ENCODE assay signal across 10 cellular contexts in the genomic region with DNA sequence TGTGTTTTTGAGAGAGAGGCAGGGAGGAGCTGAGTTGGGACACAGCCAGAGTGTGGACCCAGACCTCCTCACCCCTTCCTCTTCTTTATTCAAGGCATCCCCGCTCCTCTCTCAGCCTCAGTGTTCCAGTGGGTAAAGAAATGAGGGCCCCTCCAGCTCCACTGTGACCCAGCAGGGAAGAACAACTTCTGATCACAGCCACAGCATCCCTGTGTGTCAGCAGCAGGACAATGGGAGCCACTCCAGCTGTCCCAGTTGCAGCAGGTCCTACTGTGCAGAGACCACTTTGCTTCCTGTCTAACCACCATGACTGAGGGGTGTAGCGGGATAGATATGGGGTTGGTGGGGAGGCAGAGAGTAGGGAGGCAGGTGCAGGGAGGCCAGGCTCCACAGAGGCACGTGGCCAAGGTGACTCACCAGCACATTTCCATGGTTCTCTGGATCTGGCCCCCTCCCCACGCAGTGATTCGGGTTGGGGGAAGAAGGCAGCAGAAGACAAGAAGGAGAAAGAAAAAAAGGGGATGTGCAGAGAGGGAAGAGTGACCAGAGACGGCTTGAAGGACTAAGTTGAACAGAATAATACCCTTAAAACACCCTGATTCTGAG. TPM values are rescaled to one million over a fixed set of nuclear protein-coding genes. Genes with fewer than 3 reads are reported as not detected.
DNase-seq lines count a peak whose midpoint lies in the region; ATAC-seq, FAIRE-seq and TF ChIP-seq lines count a peak whose summit lies in the region.
"Had no signal": no experiment of that assay in that cellular context is flagged by ENCODE, and none has a peak within 500 bp of the region (broad histone marks: within the 10 kb centered on the region; RNA-seq: fewer than 3 reads in every experiment).

No MANE protein-coding gene starts in this region.

- peak overlapping the region; percentile 67 for H3K9ac ChIP-seq in GM12878 (ENCODE audit: control insufficient read depth, insufficient read depth, low read length)

- peak; percentile 15 for ATAC-seq in GM21576 (IDR thresholded peaks at IDR 0.05; ENCODE audit: unreplicated experiment)
- ATAC-seq in T-helper 17 cell, result peak; percentile 46
- ATAC-seq in GM12878, result peak; percentile 20

- intact Hi-C loops in GM12878 (cut with micrococcal nuclease; ENCODE audit: unreplicated experiment), result loop anchor here (2.0 kb wide), 1 partner anchor 16 kb away; no protein-coding TSS in a partner anchor

- no peaks in the 10 kb centered on the region for H4K20me1 ChIP-seq in GM12878 (ENCODE audit: control insufficient read depth, insufficient read depth)

- in situ Hi-C loops in GM12878 (cut with MboI), result no loop called here
- in situ Hi-C loops in GM13977 (cut with MboI; ENCODE audit: low pct_unique_long_range_greater_than_20kb, low sequenced_read_pairs, unreplicated experiment), result no loop called here

- H3K4me1 Mint-ChIP-seq in T-helper 17 cell, result peaks cover 65% of the 10 kb centered on the region

- H3K36me3 ChIP-seq in GM12878 (ENCODE audit: control insufficient read depth in 2 of 2, insufficient read depth in 2 of 2, low read length in 1 of 2), result peaks cover 15 to 17% of the 10 kb centered on the region in 2 experiments; a peak in 3 of 4 replicates
- H3K36me3 ChIP-seq: esophagus muscularis mucosa had no signal

- CTCF ChIA-PET in GM12878 (lab: Yijun Ruan, JAX), result interaction anchor here (1.2 to 4.9 kb wide), 9 partner anchors 10 to 155 kb away, joined by 3 to 35 read pairs (median 8); partner anchors contain the start of gene PIK3R6

- TF ChIP-seq POLR2A in GM12878 (IDR thresholded peaks at IDR 0.05; ENCODE audit: low read depth, low read length), result no peak

- H3K4me1 ChIP-seq in GM12878 (ENCODE audit: control insufficient read depth, insufficient read depth, low read length), result peaks cover 42% of the 10 kb centered on the region

- peak overlapping the region; percentile 92 for H3K4me3 Mint-ChIP-seq in T-helper 17 cell

- 0 out of 2 replicates have a peak overlapping the region, but pooled peaks have one; percentile 15 for H3K4me3 ChIP-seq in GM12878
- H3K4me3 ChIP-seq: esophagus muscularis mucosa had no signal

- H3K27me3 Mint-ChIP-seq in T-helper 17 cell, result no peaks in the 10 kb centered on the region

- no peak for DNase-seq in T-helper 17 cell
- DNase-seq in GM12878 (ENCODE audit: low read depth, low spot score), result no peak
- peak; percentile 42 for DNase-seq in stimulated activated naive CD4-positive, alpha-beta T cell treated with Interleukin-2 at 50 U/mL for 16 hours (lab: John Stamatoyannopoulos, UW)
- DNase-seq in GM13977 (ENCODE audit: low spot score), result no peak
- DNase-seq in NCI-H2029 (lab: John Stamatoyannopoulos, UW), result no peak
- DNase-seq in glomerular visceral epithelial cell (ENCODE audit: extremely low spot score), result no peak
- DNase-seq: DMS79, substantia nigra had no signal

- peak overlapping the region; percentile 86 for H3K4me2 ChIP-seq in GM12878 (ENCODE audit: control insufficient read depth, insufficient read depth)

- no TSS peak for BruUV-seq in GM12878 (replicated peaks; lab: Mats Ljungman, UMichigan)

- TF ChIP-seq CTCF in GM12878 (IDR thresholded peaks at IDR 0.05 in 2 of 3, conservative IDR thresholded peaks at IDR 0.05 in 1 of 3; ENCODE audit: control insufficient read depth in 2 of 3, extremely low read depth in 1 of 3, insufficient read depth in 1 of 3, low read depth in 3 of 3, low read length in 3 of 3) (no peak), GM13977 (IDR thresholded peaks at IDR 0.05; ENCODE audit: extremely low read depth, insufficient read depth, missing control alignments) (no peak)

- 13% methylated on average over 6 of the region's 6 CpGs for whole genome bisulfite sequencing in GM12878 (ENCODE audit: insufficient coverage, insufficient replicate concordance, low lambda C conversion rate, missing lambda C conversion rate)

- peak overlapping the region; percentile 94 for H3K27ac ChIP-seq in GM12878 (ENCODE audit: control insufficient read depth, insufficient read depth)
- H3K27ac ChIP-seq: esophagus muscularis mucosa had no signal

- SMC1A ChIA-PET in GM12878 (lab: Charles Lee; ENCODE audit: uncharacterized antibody, unreplicated experiment), result interaction anchor here (1.3 to 19.3 kb wide), 8 partner anchors 16 to 49 kb away, joined by 4 to 345 read pairs (median 14); partner anchors contain the start of gene PIK3R5

- no peak overlapping the region for H2AFZ ChIP-seq in GM12878 (ENCODE audit: control insufficient read depth, low read depth, low read length)

- H3K9me3 ChIP-seq in T-helper 17 cell (ENCODE audit: control insufficient read depth, low read length, poor library complexity, severe bottlenecking), result no peaks in the 10 kb centered on the region
- H3K9me3 ChIP-seq in GM12878 (replicated peaks; ENCODE audit: control insufficient read depth, insufficient read depth, low read length), result peaks cover 9% of the 10 kb centered on the region; the same call in 2 of the 3 replicates

- TF ChIP-seq EP300 in GM12878 (IDR thresholded peaks at IDR 0.05; ENCODE audit: borderline replicate concordance in 1 of 2, control insufficient read depth in 1 of 2, low read depth in 2 of 2, low read length in 2 of 2), result no peak

- H3K79me2 ChIP-seq in GM12878 (ENCODE audit: control insufficient read depth, insufficient read depth, low read length), result peaks cover 64% of the 10 kb centered on the region

- H3K27ac Mint-ChIP-seq in T-helper 17 cell, result peak overlapping the region; percentile 91

- RAD21 ChIA-PET in GM12878 (lab: Charles Lee; ENCODE audit: unreplicated experiment), result interaction anchor here (1.1 to 7.9 kb wide), 15 partner anchors 8 to 134 kb away, joined by 3 to 122 read pairs (median 7); partner anchors contain the start of gene PIK3R6

- POLR2A ChIA-PET in GM12878 (lab: Charles Lee), result interaction anchor here (1.0 to 4.7 kb wide), 9 partner anchors 11 to 54 kb away, joined by 3 to 73 read pairs (median 22); no protein-coding TSS in a partner anchor

- H3K36me3 Mint-ChIP-seq in T-helper 17 cell (ENCODE audit: low read depth), result peaks cover 3% of the 10 kb centered on the region

- TF ChIP-seq RAD21 in GM12878 (IDR thresholded peaks at IDR 0.05; ENCODE audit: insufficient read depth, low read depth, low read length), result no peak

- no peak for FAIRE-seq in GM12878 (lab: Jason Lieb, UNC)

- H3K27me3 ChIP-seq in GM12878 (replicated peaks in 1 of 2; ENCODE audit: control insufficient read depth in 2 of 2, insufficient read depth in 2 of 2, low read length in 1 of 2), result no peaks in the 10 kb centered on the region

TF ChIP-seq in GM12878, 131 proteins besides CTCF, POLR2A, EP300 and RAD21 (continues in another document):
- TF ChIP-seq WRNIP1 (IDR thresholded peaks at IDR 0.05; ENCODE audit: borderline replicate concordance, low read depth, low read length) (no peak), HDGF (IDR thresholded peaks at IDR 0.05) (peak; percentile 17; the same call in 1 of the 2 replicates), BHLHE40 (IDR thresholded peaks at IDR 0.05; ENCODE audit: borderline replicate concordance in 1 of 2, low read depth in 2 of 2, low read length in 1 of 2) (no peak; a peak in 1 of 4 replicates), CHD4 (IDR thresholded peaks at IDR 0.05) (no peak), USF1 (IDR thresholded peaks at IDR 0.05; ENCODE audit: borderline replicate concordance, extremely low read length, insufficient read depth, low read depth, low read length) (peak; percentile 52), MTA3 (IDR thresholded peaks at IDR 0.05; ENCODE audit: borderline replicate concordance, low read length) (no peak), NR2F1 (conservative IDR thresholded peaks at IDR 0.05) (no peak), SMAD5 (IDR thresholded peaks at IDR 0.05; ENCODE audit: low read depth) (peak; percentile 38; the same call in 1 of the 2 replicates), RBBP5 (conservative IDR thresholded peaks at IDR 0.05) (no peak), RUNX3 (IDR thresholded peaks at IDR 0.05; ENCODE audit: low read length) (0 out of 2 replicates have a peak, but pooled peaks have one; percentile 3), BRCA1 (IDR thresholded peaks at IDR 0.05; ENCODE audit: low read depth, low read length) (no peak), RCOR1 (conservative IDR thresholded peaks at IDR 0.05; ENCODE audit: low read depth, low read length) (peak; percentile 32; the same call in 1 of the 2 replicates), RAD51 (IDR thresholded peaks at IDR 0.05) (peak; percentile 42; the same call in 1 of the 2 replicates), ESRRA (IDR thresholded peaks at IDR 0.05; ENCODE audit: low read length) (no peak)

RNA-seq across cellular contexts. Expression of gene PIK3R5, which starts 24.5 kb away (rescaled TPM):
- total RNA-seq in T-helper 17 cell, result 100 to 1,000 TPM; 164 to 177 TPM
- total RNA-seq in GM12878 (2013; cell fraction: nucleolus; rRNA removed), result 260 and 296 TPM in 2 replicates
- total RNA-seq in GM12878 (2014; rRNA removed), result 36.8 and 39.5 TPM in 2 replicates
- 24.7 and 26.5 TPM in 2 replicates for total RNA-seq in GM12878 (2014; rRNA removed; fragmentation: Illumina TruSeq; extraction: Trizol)
- 50.8 and 51.2 TPM in 2 replicates for total RNA-seq in GM12878 (2021)
- 25.1 TPM for polyA plus RNA-seq in GM12878 (2011; ENCODE audit: low read depth)
- 34.3 and 43.9 TPM in 2 replicates for polyA plus RNA-seq in GM12878 (2011; rRNA removed)
- polyA plus RNA-seq in GM12878 (2011; cell fraction: cytosol; rRNA removed), result 42.7 and 45.7 TPM in 2 replicates
- 155 and 160 TPM in 2 replicates for polyA plus RNA-seq in GM12878 (2011; cell fraction: nucleus; rRNA removed)
- polyA plus RNA-seq in GM12878 (2012), result 44.1 and 46.7 TPM in 2 replicates
- 27.3 and 34.2 TPM in 2 replicates for polyA plus RNA-seq in GM12878 (2014; fragmentation: Illumina TruSeq; extraction: Trizol)
- 1 to 10 TPM; 9.5 to 9.6 TPM for polyA plus RNA-seq in GM12878 (2014; fragmentation: Nextera tagmentation; extraction: Ambion mirVana)
- polyA plus RNA-seq in GM12878 (2014; rRNA removed), result 32.9 and 33.5 TPM in 2 replicates
- 10 to 100 TPM; 36.9 to 39.5 TPM for polyA plus RNA-seq in GM12878 (2016; fragmentation: Nextera tagmentation; extraction: Ambion mirVana)
- 48.9 and 95.6 TPM in 2 replicates for polyA minus RNA-seq in GM12878 (2011; rRNA and poly(A)+ RNA removed)
- 32.6 and 35.1 TPM in 2 replicates for polyA minus RNA-seq in GM12878 (2011; cell fraction: cytosol; rRNA and poly(A)+ RNA removed)
- 48.0 and 66.0 TPM in 2 replicates for polyA minus RNA-seq in GM12878 (2011; cell fraction: nucleus; rRNA and poly(A)+ RNA removed)
